In the genomic region with DNA sequence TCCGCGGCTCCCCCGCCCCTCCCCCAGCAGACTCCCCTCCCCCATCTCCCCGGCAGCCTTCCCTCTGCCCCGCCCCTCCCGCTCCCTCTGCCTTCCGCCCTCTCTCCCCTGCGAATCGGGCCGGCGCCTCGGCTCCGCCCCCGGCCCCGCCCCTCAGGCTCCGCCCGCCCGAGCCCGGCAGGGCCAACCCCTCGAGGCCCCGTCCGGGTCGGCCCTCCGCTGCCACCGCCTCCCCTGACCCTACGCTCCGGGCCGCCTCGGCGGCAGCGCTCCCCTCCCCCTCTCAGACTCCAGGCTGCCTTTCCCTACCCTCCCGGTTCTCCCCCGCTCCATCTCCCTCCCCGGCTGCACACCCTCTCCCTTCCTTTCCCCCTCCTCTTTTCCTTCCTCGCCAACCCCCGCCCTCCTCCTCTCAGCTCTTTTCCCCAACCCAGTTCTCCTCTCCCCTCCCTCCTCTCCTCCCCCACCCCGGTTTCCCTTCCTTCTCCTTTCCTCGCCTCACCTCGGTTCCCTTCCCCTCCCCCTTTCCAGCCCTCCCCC, we compare ENCODE assay signal across 8 cellular contexts. TPM values are rescaled to one million over a fixed set of nuclear protein-coding genes. Genes with fewer than 3 reads are reported as not detected.
DNase-seq lines count a peak whose midpoint lies in the region; ATAC-seq and TF ChIP-seq lines count a peak whose summit lies in the region.

No MANE protein-coding gene starts in this region.

- no peaks in the 10 kb centered on the region for H4K20me1 ChIP-seq in Loucy (ENCODE audit: insufficient read depth, low read length, poor library complexity, severe bottlenecking)

- TF ChIP-seq CTCF in Loucy (conservative IDR thresholded peaks at IDR 0.05; ENCODE audit: low read length) (no peak), osteocyte (IDR thresholded peaks at IDR 0.05) (no peak), thoracic aorta (IDR thresholded peaks at IDR 0.05) (no peak)

- in situ Hi-C loops in G401 (cut with HindIII; ENCODE audit: low sequenced_read_pairs): no loop called here

- DNase-seq in G401 (ENCODE audit: low spot score) (peak; percentile 89), H7 (peak; percentile 99), SK-N-DZ (ENCODE audit: low spot score) (peak; percentile 85), head of caudate nucleus (peak; percentile 61 to 95 (median 90)), osteocyte (ENCODE audit: extremely low spot score, unreplicated experiment) (peak; percentile 94), thoracic aorta (ENCODE audit: low spot score) (peak; percentile 38)
- DNase-seq in activated naive CD4-positive, alpha-beta T cell treated with anti-CD3 and anti-CD28 coated beads, Interleukin-2, amount 10 ng/mL, durations not matched to agents 7 days and 5 days: peak; percentile 91

- ATAC-seq in thoracic aorta (ENCODE audit: insufficient number of reproducible peaks, low FRiP score, low read depth): peak; percentile 84

- peak overlapping the region; percentile 66 for H3K4me3 Mint-ChIP-seq in activated naive CD4-positive, alpha-beta T cell treated with anti-CD3 and anti-CD28 coated beads, Interleukin-2, amount 10 ng/mL, durations not matched to agents 7 days and 5 days
- peak overlapping the region; percentile 72 for H3K4me3 Mint-ChIP-seq in osteocyte (ENCODE audit: unreplicated experiment)

- peaks cover 75% of the 10 kb centered on the region for H3K27me3 Mint-ChIP-seq in activated naive CD4-positive, alpha-beta T cell treated with anti-CD3 and anti-CD28 coated beads, Interleukin-2, amount 10 ng/mL, durations not matched to agents 7 days and 5 days
- H3K27me3 Mint-ChIP-seq in osteocyte (ENCODE audit: unreplicated experiment): peaks cover 18% of the 10 kb centered on the region

- H3K4me2 ChIP-seq in Loucy (ENCODE audit: low read depth, low read length, poor library complexity, severe bottlenecking): peak overlapping the region; percentile 91

- H3K9me2 ChIP-seq in Loucy (replicated peaks; ENCODE audit: low read depth, low read length): no peaks in the 10 kb centered on the region

- H3K27me3 ChIP-seq in H7 (ENCODE audit: control insufficient read depth, insufficient read depth, low read length) (peaks cover 75% of the 10 kb centered on the region), Loucy (ENCODE audit: insufficient read depth, low read length, poor library complexity, severe bottlenecking) (no peaks in the 10 kb centered on the region), thoracic aorta (replicated peaks; ENCODE audit: insufficient read depth) (no peaks in the 10 kb centered on the region)

- H3K27ac ChIP-seq in thoracic aorta: no peak overlapping the region

- intact Hi-C loops in head of caudate nucleus (cut with DNase I): no loop called here

- no peaks in the 10 kb centered on the region for H3F3A ChIP-seq in Loucy (ENCODE audit: low read depth)

- H3K9ac ChIP-seq in Loucy (ENCODE audit: low read depth, low read length, poor library complexity, severe bottlenecking): peak overlapping the region; percentile 84

- CTCF ChIA-PET in activated naive CD4-positive, alpha-beta T cell treated with anti-CD3 and anti-CD28 coated beads, Interleukin-2, amount 10 ng/mL, durations not matched to agents 7 days and 5 days (lab: Charles Lee): interaction anchor here (0.6 to 1.9 kb wide), 3 partner anchors 17 to 147 kb away, joined by 3 to 5 read pairs (median 3); no protein-coding TSS in a partner anchor

- H3K79me2 ChIP-seq in Loucy (ENCODE audit: insufficient read depth, low read length): no peaks in the 10 kb centered on the region

- no peaks in the 10 kb centered on the region for H3K36me3 Mint-ChIP-seq in activated naive CD4-positive, alpha-beta T cell treated with anti-CD3 and anti-CD28 coated beads, Interleukin-2, amount 10 ng/mL, durations not matched to agents 7 days and 5 days
- peaks cover 7% of the 10 kb centered on the region for H3K36me3 Mint-ChIP-seq in osteocyte (ENCODE audit: unreplicated experiment)

- no peaks in the 10 kb centered on the region for H3K36me3 ChIP-seq in H7 (replicated peaks; ENCODE audit: control insufficient read depth, insufficient read depth, low read length)
- no peaks in the 10 kb centered on the region for H3K36me3 ChIP-seq in Loucy (ENCODE audit: insufficient read depth, low read length)
- H3K36me3 ChIP-seq in thoracic aorta: no peaks in the 10 kb centered on the region

- H3K27ac Mint-ChIP-seq in activated naive CD4-positive, alpha-beta T cell treated with anti-CD3 and anti-CD28 coated beads, Interleukin-2, amount 10 ng/mL, durations not matched to agents 7 days and 5 days: no peak overlapping the region
- H3K27ac Mint-ChIP-seq in osteocyte (ENCODE audit: unreplicated experiment): no peak overlapping the region

- H3K4me1 Mint-ChIP-seq in activated naive CD4-positive, alpha-beta T cell treated with anti-CD3 and anti-CD28 coated beads, Interleukin-2, amount 10 ng/mL, durations not matched to agents 7 days and 5 days: peaks cover 8% of the 10 kb centered on the region
- H3K4me1 Mint-ChIP-seq in osteocyte (ENCODE audit: unreplicated experiment): peaks cover 5% of the 10 kb centered on the region

- H3K4me3 ChIP-seq in H7 (ENCODE audit: insufficient read depth, low read depth, low read length) (peak overlapping the region; percentile 61), Loucy (ENCODE audit: low read length, poor library complexity, severe bottlenecking) (peak overlapping the region; percentile 83), thoracic aorta (peak overlapping the region; percentile 93)

- H3K9me3 ChIP-seq in Loucy (ENCODE audit: insufficient read depth, low read depth, low read length) (no peaks in the 10 kb centered on the region), thoracic aorta (no peaks in the 10 kb centered on the region)

- no peaks in the 10 kb centered on the region for H3K9me3 Mint-ChIP-seq in activated naive CD4-positive, alpha-beta T cell treated with anti-CD3 and anti-CD28 coated beads, Interleukin-2, amount 10 ng/mL, durations not matched to agents 7 days and 5 days
- H3K9me3 Mint-ChIP-seq in osteocyte (ENCODE audit: unreplicated experiment): no peaks in the 10 kb centered on the region

- H3K4me1 ChIP-seq in Loucy (ENCODE audit: insufficient read depth, low read length, poor library complexity, severe bottlenecking) (peaks cover 12% of the 10 kb centered on the region), thoracic aorta (ENCODE audit: control insufficient read depth in 1 of 2, low read depth in 2 of 2) (peaks cover 4 to 12% of the 10 kb centered on the region in 2 donors)

- peak overlapping the region; percentile 91; the same call in 1 of the 2 replicates for H2AFZ ChIP-seq in Loucy (ENCODE audit: low read length)

RNA-seq across cellular contexts. Expression of a gene that starts 1.6 kb away (rescaled TPM):
- total RNA-seq in G401 (2014; rRNA removed; shearing (Covaris generic)): 7.9 and 9.8 TPM in 2 replicates
- total RNA-seq in H7 (2014; rRNA removed; shearing (Covaris generic)): 0.04 and 0.55 TPM in 2 replicates
- polyA plus RNA-seq in SK-N-DZ (2014; cell fraction: cytosol; rRNA removed): 1.1 and 1.6 TPM in 2 replicates
- polyA plus RNA-seq in SK-N-DZ (2014; cell fraction: nucleus; rRNA removed): 2.3 and 3.0 TPM in 2 replicates
- 3.4 and 4.4 TPM in 2 replicates for total RNA-seq in osteocyte
- 1 to 10 TPM; 4.6 to 7.4 TPM for total RNA-seq in thoracic aorta

Comparison
In these comparisons a context has a peak if more than half of its experiments do, and no peak if none do; other contexts are left out.
1. DNase-seq: peak in every context shown above with its lines; median percentile 99 in H7; 94 in osteocyte; 91 in activated naive CD4-positive, alpha-beta T cell treated with anti-CD3 and anti-CD28 coated beads, Interleukin-2, amount 10 ng/mL, durations not matched to agents 7 days and 5 days; 90 in head of caudate nucleus; 89 in G401; 85 in SK-N-DZ; 38 in thoracic aorta.